In genomic region chr1:177211231-177211630, GRCh38 we compare ENCODE assay signal across 21 cellular contexts. TPM values are rescaled to one million over a fixed set of nuclear protein-coding genes. Genes with fewer than 3 reads are reported as not detected.
DNase-seq lines count a peak whose midpoint lies in the region; ATAC-seq, FAIRE-seq and TF ChIP-seq lines count a peak whose summit lies in the region.
"Had no signal": no experiment of that assay in that cellular context is flagged by ENCODE, and none has a peak within 500 bp of the region (broad histone marks: within the 10 kb centered on the region; RNA-seq: fewer than 3 reads in every experiment).

No MANE protein-coding gene starts in this region.

- H3K79me2 ChIP-seq in HepG2 (ENCODE audit: insufficient read depth, low read length), result no peaks in the 10 kb centered on the region
- no peaks in the 10 kb centered on the region for H3K79me2 ChIP-seq in OCI-LY7 (ENCODE audit: insufficient read depth, low read depth, low read length)

- no peaks in the 10 kb centered on the region for H3K9me2 ChIP-seq in OCI-LY7 (ENCODE audit: insufficient read depth, low read length)

- H3K4me1 Mint-ChIP-seq in MCF 10A (ENCODE audit: insufficient read depth, unreplicated experiment), result peaks cover 20% of the 10 kb centered on the region

- in situ Hi-C loops in HepG2 (cut with HindIII; ENCODE audit: extremely low pct_ligation_motif_present, low pct_unique_long_range_greater_than_20kb), result no loop called here
- in situ Hi-C loops in transverse colon (cut with MboI; ENCODE audit: low pct_ligation_motif_present in 1 of 4, low pct_unique_long_range_greater_than_20kb in 1 of 4, low sequenced_read_pairs in 3 of 4), result no loop called here

- 3% methylated on average over 4 of the region's 4 CpGs for WGBS in HepG2 (ENCODE audit: low lambda C conversion rate)
- WGBS in transverse colon (ENCODE audit: low coverage in 1 of 2), 2 donors, result 39 to 44% methylated on average over 3 to 4 of the region's 4 CpGs

- H3K36me3 ChIP-seq in breast epithelium (no peaks in the 10 kb centered on the region), HepG2 (replicated peaks in 1 of 2; ENCODE audit: control insufficient read depth in 1 of 2, insufficient read depth in 2 of 2, low read length in 2 of 2) (no peaks in the 10 kb centered on the region), OCI-LY7 (ENCODE audit: insufficient read depth, low read length) (no peaks in the 10 kb centered on the region), transverse colon (no peaks in the 10 kb centered on the region)
- H3K36me3 ChIP-seq: BLaER1 treated with 17β-estradiol and CSF1 and Interleukin-3, amounts not matched to agents 10 nM and 100 nM; Peyer's patch had no signal

- no peak for TF ChIP-seq EP300 in HepG2 (IDR thresholded peaks at IDR 0.05; ENCODE audit: low read depth in 2 of 2, low read length in 2 of 2)
- no peak for TF ChIP-seq EP300 in HepG2 (CRISPR knock-in tag; IDR thresholded peaks at IDR 0.05; ENCODE audit: borderline replicate concordance)
- no peak for TF ChIP-seq EP300 in transverse colon (IDR thresholded peaks at IDR 0.05; ENCODE audit: low read depth)

- H2AFZ ChIP-seq in HepG2 (ENCODE audit: low read length) (no peak overlapping the region), OCI-LY7 (ENCODE audit: low read length) (no peak overlapping the region)

- H3K4me1 ChIP-seq in breast epithelium, result no peaks in the 10 kb centered on the region
- no peaks in the 10 kb centered on the region; the same call in 1 of the 2 replicates for H3K4me1 ChIP-seq in HepG2 (ENCODE audit: insufficient read depth, low read length)
- no peaks in the 10 kb centered on the region for H3K4me1 ChIP-seq in OCI-LY7 (ENCODE audit: insufficient read depth, low read length, poor library complexity, severe bottlenecking)
- peaks cover 0 to 16% (median 0%) of the 10 kb centered on the region in 4 donors for H3K4me1 ChIP-seq in transverse colon
- H3K4me1 ChIP-seq: BLaER1 treated with 17β-estradiol and CSF1 and Interleukin-3, amounts not matched to agents 10 nM and 100 nM had no signal

- no peaks in the 10 kb centered on the region for H3K27me3 Mint-ChIP-seq in MCF 10A (ENCODE audit: insufficient read depth, unreplicated experiment)

- H3K9me3 Mint-ChIP-seq in MCF 10A (ENCODE audit: unreplicated experiment), result peaks cover 5% of the 10 kb centered on the region

- no peak for FAIRE-seq in HepG2 (lab: Jason Lieb, UNC)
- FAIRE-seq: GM12878, GM18507, H54 had no signal

- H3K4me3 ChIP-seq in breast epithelium, result no peak overlapping the region
- no peak overlapping the region for H3K4me3 ChIP-seq in fibroblast of villous mesenchyme (ENCODE audit: low read depth, low read length)
- no peak overlapping the region for H3K4me3 ChIP-seq in HepG2 (replicated peaks in 1 of 3; ENCODE audit: insufficient read depth in 1 of 3, low read depth in 2 of 3, low read length in 3 of 3)
- no peak overlapping the region for H3K4me3 ChIP-seq in OCI-LY7 (ENCODE audit: low read depth, low read length, poor library complexity, severe bottlenecking)
- H3K4me3 ChIP-seq in transverse colon, result no peak overlapping the region
- H3K4me3 ChIP-seq: BLaER1 treated with 17β-estradiol and CSF1 and Interleukin-3, amounts not matched to agents 10 nM and 100 nM; GM12878; Peyer's patch had no signal

- BruUV-seq in MCF 10A (replicated peaks; lab: Mats Ljungman, UMichigan), result no TSS peak
- no TSS peak for BruUV-seq in HepG2 (replicated peaks; lab: Mats Ljungman, UMichigan)
- BruUV-seq in OCI-LY7 (replicated peaks; lab: Mats Ljungman, UMichigan), result no TSS peak

- H4K20me1 ChIP-seq in HepG2 (ENCODE audit: insufficient read depth, low read length) (no peaks in the 10 kb centered on the region), OCI-LY7 (ENCODE audit: insufficient read depth, low read length) (no peaks in the 10 kb centered on the region)
- H4K20me1 ChIP-seq: BLaER1 treated with 17β-estradiol and CSF1 and Interleukin-3, amounts not matched to agents 10 nM and 100 nM had no signal

- H3K27ac ChIP-seq in breast epithelium (no peak overlapping the region), HepG2 (ENCODE audit: extremely low read length, insufficient read depth, low read length) (no peak overlapping the region), OCI-LY7 (ENCODE audit: low read depth, low read length, poor library complexity, severe bottlenecking) (no peak overlapping the region), transverse colon (no peak overlapping the region)
- H3K27ac ChIP-seq: BLaER1 treated with 17β-estradiol and CSF1 and Interleukin-3, amounts not matched to agents 10 nM and 100 nM; Peyer's patch had no signal

- ATAC-seq in HepG2, result no peak
- ATAC-seq in HG03342 (IDR thresholded peaks at IDR 0.05; ENCODE audit: unreplicated experiment), result no peak
- ATAC-seq: GM12878 had no signal

- no peak overlapping the region for H3K9ac ChIP-seq in HepG2 (ENCODE audit: insufficient read depth, low read depth, low read length)
- H3K9ac ChIP-seq: BLaER1 treated with 17β-estradiol and CSF1 and Interleukin-3, amounts not matched to agents 10 nM and 100 nM had no signal

- DNase-seq in MCF 10A (ENCODE audit: unreplicated experiment), result peak; percentile 34
- DNase-seq in breast epithelium (ENCODE audit: low spot score in 2 of 2), result no peak
- DNase-seq in fibroblast of villous mesenchyme (ENCODE audit: low read depth), result peak; percentile 48
- no peak for DNase-seq in HepG2 (ENCODE audit: low spot score)
- DNase-seq in OCI-LY7 (ENCODE audit: low spot score), result no peak
- DNase-seq in HEK293T (ENCODE audit: extremely low spot score), result no peak
- DNase-seq in transverse colon, result no peak
- DNase-seq: 8988T, DMS153, NCI-H1092 treated with DMSO at 0.1 percent for 48 hours, NCI-H1694, NCI-H2107, NCI-H446, NCI-H774, Peyer's patch, SHP77 treated with DMSO at 0.1 percent for 48 hours had no signal

- TF ChIP-seq CTCF in MCF 10A (IDR thresholded peaks at IDR 0.05; ENCODE audit: unreplicated experiment) (no peak), breast epithelium (IDR thresholded peaks at IDR 0.05) (no peak), fibroblast of villous mesenchyme (IDR thresholded peaks at IDR 0.05; ENCODE audit: insufficient read depth, low read depth, low read length) (no peak), HepG2 (CRISPR knock-in tag; IDR thresholded peaks at IDR 0.05) (no peak), OCI-LY7 (conservative IDR thresholded peaks at IDR 0.05; ENCODE audit: low read length) (no peak), transverse colon (IDR thresholded peaks at IDR 0.05) (no peak)

- POLR2A ChIA-PET in MCF 10A (lab: Yijun Ruan, JAX) (interaction anchor here (0.7 to 1.5 kb wide), 2 partner anchors 9 to 47 kb away, joined by 3 to 4 read pairs; no protein-coding TSS in a partner anchor), HepG2 (lab: Yijun Ruan, JAX) (no interaction called here), OCI-LY7 (lab: Charles Lee) (no interaction called here), HEK293T (lab: Yijun Ruan, JAX) (no interaction called here)

- no peak overlapping the region for H3K27ac Mint-ChIP-seq in MCF 10A (ENCODE audit: low read depth, unreplicated experiment)

- intact Hi-C loops in MCF 10A (cut with micrococcal nuclease), result no loop called here
- intact Hi-C loops in breast epithelium (cut with DNase I; ENCODE audit: low total_unique reads), result no loop called here
- intact Hi-C loops in HepG2 (cut with micrococcal nuclease; ENCODE audit: unreplicated experiment), result no loop called here
- intact Hi-C loops in OCI-LY7 (cut with micrococcal nuclease; ENCODE audit: unreplicated experiment), result no loop called here
- intact Hi-C loops in transverse colon (cut with DNase I; ENCODE audit: low total_unique reads), result loop anchor here (1.0 kb wide), 1 partner anchor 29 kb away; no protein-coding TSS in a partner anchor

- no peak overlapping the region for H3K4me3 Mint-ChIP-seq in MCF 10A (ENCODE audit: unreplicated experiment)

- H3K9me3 ChIP-seq in breast epithelium, result no peaks in the 10 kb centered on the region
- H3K9me3 ChIP-seq in HepG2 (ENCODE audit: low read length), result no peaks in the 10 kb centered on the region
- H3K9me3 ChIP-seq in OCI-LY7 (ENCODE audit: low read length), result no peaks in the 10 kb centered on the region
- peaks cover 0 to 1% of the 10 kb centered on the region in 2 donors for H3K9me3 ChIP-seq in transverse colon
- H3K9me3 ChIP-seq: Peyer's patch had no signal

- H3K4me2 ChIP-seq in HepG2 (ENCODE audit: low read depth, low read length) (no peak overlapping the region), OCI-LY7 (ENCODE audit: low read length) (no peak overlapping the region)
- H3K4me2 ChIP-seq: BLaER1 treated with 17β-estradiol and CSF1 and Interleukin-3, amounts not matched to agents 10 nM and 100 nM had no signal

- no peaks in the 10 kb centered on the region for H3K36me3 Mint-ChIP-seq in MCF 10A (ENCODE audit: insufficient read depth, unreplicated experiment)

- no peak for TF ChIP-seq RAD21 in HepG2 (CRISPR knock-in tag; IDR thresholded peaks at IDR 0.05)

- TF ChIP-seq POLR2A in breast epithelium (IDR thresholded peaks at IDR 0.05), result no peak
- TF ChIP-seq POLR2A in HepG2 (IDR thresholded peaks at IDR 0.05; ENCODE audit: insufficient read depth in 1 of 2, low read depth in 2 of 2, low read length in 2 of 2), result no peak
- TF ChIP-seq POLR2A in transverse colon (IDR thresholded peaks at IDR 0.05), result no peak

- CTCF ChIA-PET in MCF 10A (lab: Yijun Ruan, JAX) (interaction anchor here (0.8 to 1.5 kb wide), 5 partner anchors 29 to 735 kb away, joined by 3 to 5 read pairs (median 4); no protein-coding TSS in a partner anchor), HepG2 (lab: Yijun Ruan, JAX; ENCODE audit: low intra/inter-chr PET ratio, low total read pairs) (no interaction called here), OCI-LY7 (lab: Charles Lee; ENCODE audit: unreplicated experiment) (no interaction called here), HEK293T (lab: Yijun Ruan, JAX) (no interaction called here)

- no peaks in the 10 kb centered on the region for H3K27me3 ChIP-seq in breast epithelium
- no peaks in the 10 kb centered on the region for H3K27me3 ChIP-seq in HepG2 (ENCODE audit: control insufficient read depth in 1 of 2, insufficient read depth in 2 of 2, low read length in 2 of 2)
- no peaks in the 10 kb centered on the region for H3K27me3 ChIP-seq in transverse colon
- H3K27me3 ChIP-seq: BLaER1 treated with 17β-estradiol and CSF1 and Interleukin-3, amounts not matched to agents 10 nM and 100 nM; Peyer's patch had no signal

RNA-seq across cellular contexts. Expression of gene BRINP2, which starts 40.5 kb away (rescaled TPM):
- total RNA-seq in MCF 10A (2022), result not detected in 2 replicates
- 1 to 10 TPM in 2 of 3 donors, under 1 TPM in 1; 0.48 to 2.9 (median 1.5) TPM for total RNA-seq in breast epithelium
- not detected in 2 replicates for total RNA-seq in fibroblast of villous mesenchyme
- total RNA-seq in HepG2 (2016; rRNA removed; fragmentation: Illumina TruSeq; extraction: Trizol), result 0.07 and 0.20 TPM in 2 replicates
- not detected in 2 replicates for total RNA-seq in HepG2 (2016; cell fraction: cytosol; rRNA removed; fragmentation: Illumina TruSeq; extraction: Trizol; ENCODE audit: low read depth)
- total RNA-seq in HepG2 (2016; cell fraction: insoluble cytoplasmic fraction; rRNA removed; fragmentation: Illumina TruSeq; extraction: Trizol), result 0.13 and 0.62 TPM in 2 replicates
- total RNA-seq in HepG2 (2016; cell fraction: membrane; rRNA removed; fragmentation: Illumina TruSeq; extraction: Trizol), result 0.28 TPM in 1 of 2 replicates, not detected in the other
- 0.62 and 1.7 TPM in 2 replicates for total RNA-seq in HepG2 (2016; cell fraction: nucleus; rRNA removed; fragmentation: Illumina TruSeq; extraction: Trizol)
- polyA plus RNA-seq in HepG2 (2011; rRNA removed), result 0.08 and 0.17 TPM in 2 replicates
- 0.04 and 0.10 TPM in 2 replicates for polyA plus RNA-seq in HepG2 (2011; cell fraction: cytosol; rRNA removed)
- polyA plus RNA-seq in HepG2 (2011; cell fraction: nucleus; rRNA removed), result 0.06 and 0.52 TPM in 2 replicates
- not detected in 2 replicates for polyA plus RNA-seq in HepG2 (2012)
- not detected in 2 replicates for polyA plus RNA-seq in HepG2 (2016; cell fraction: cytosol; fragmentation: Illumina TruSeq; extraction: Trizol; ENCODE audit: low read depth)
- 0.12 TPM in 1 of 2 replicates, not detected in the other for polyA plus RNA-seq in HepG2 (2016; cell fraction: insoluble cytoplasmic fraction; fragmentation: Illumina TruSeq; extraction: Trizol; ENCODE audit: low read depth)
- 0.05 TPM in 1 of 2 replicates, not detected in the other for polyA plus RNA-seq in HepG2 (2016; cell fraction: membrane; fragmentation: Illumina TruSeq; extraction: Trizol; ENCODE audit: low read depth)
- 0.24 TPM in 1 of 2 replicates, not detected in the other for polyA plus RNA-seq in HepG2 (2016; cell fraction: nucleus; fragmentation: Illumina TruSeq; extraction: Trizol; ENCODE audit: insufficient read depth, low read depth)
- polyA minus RNA-seq in HepG2 (2011; rRNA and poly(A)+ RNA removed; ENCODE audit: low replicate concordance), result 0.30 TPM in 1 of 2 replicates, not detected in the other
- not detected in 2 replicates for polyA minus RNA-seq in HepG2 (2011; cell fraction: cytosol; rRNA and poly(A)+ RNA removed)
- polyA minus RNA-seq in HepG2 (2011; cell fraction: nucleus; rRNA and poly(A)+ RNA removed), result not detected in 2 replicates
- total RNA-seq in OCI-LY7 (2014; rRNA removed; shearing (Covaris generic)), result not detected in 2 replicates
- not detected in 2 replicates for total RNA-seq in OCI-LY7 (2022)
- total RNA-seq in transverse colon, result not detected
- total RNA-seq: GM12878, Peyer's patch had no signal

RNA-seq across cellular contexts. Expression of gene ASTN1, which starts 46.7 kb away (rescaled TPM):
- total RNA-seq in MCF 10A (2022), result not detected in 2 replicates
- 1 to 10 TPM in 1 of 3 donors, under 1 TPM in 2; 0.16 to 1.5 (median 0.33) TPM for total RNA-seq in breast epithelium
- not detected in 2 replicates for total RNA-seq in fibroblast of villous mesenchyme
- not detected in 2 replicates for total RNA-seq in HepG2 (2016; rRNA removed; fragmentation: Illumina TruSeq; extraction: Trizol)
- total RNA-seq in HepG2 (2016; cell fraction: cytosol; rRNA removed; fragmentation: Illumina TruSeq; extraction: Trizol; ENCODE audit: low read depth), result not detected in 2 replicates
- total RNA-seq in HepG2 (2016; cell fraction: insoluble cytoplasmic fraction; rRNA removed; fragmentation: Illumina TruSeq; extraction: Trizol), result not detected in 2 replicates
- not detected in 2 replicates for total RNA-seq in HepG2 (2016; cell fraction: membrane; rRNA removed; fragmentation: Illumina TruSeq; extraction: Trizol)
- total RNA-seq in HepG2 (2016; cell fraction: nucleus; rRNA removed; fragmentation: Illumina TruSeq; extraction: Trizol), result not detected in 2 replicates
- polyA plus RNA-seq in HepG2 (2011; rRNA removed), result not detected in 2 replicates
- polyA plus RNA-seq in HepG2 (2011; cell fraction: cytosol; rRNA removed), result not detected in 2 replicates
- not detected in 2 replicates for polyA plus RNA-seq in HepG2 (2011; cell fraction: nucleus; rRNA removed)
- polyA plus RNA-seq in HepG2 (2012), result not detected in 2 replicates
- not detected in 2 replicates for polyA plus RNA-seq in HepG2 (2016; cell fraction: cytosol; fragmentation: Illumina TruSeq; extraction: Trizol; ENCODE audit: low read depth)
- not detected in 2 replicates for polyA plus RNA-seq in HepG2 (2016; cell fraction: insoluble cytoplasmic fraction; fragmentation: Illumina TruSeq; extraction: Trizol; ENCODE audit: low read depth)
- not detected in 2 replicates for polyA plus RNA-seq in HepG2 (2016; cell fraction: membrane; fragmentation: Illumina TruSeq; extraction: Trizol; ENCODE audit: low read depth)
- polyA plus RNA-seq in HepG2 (2016; cell fraction: nucleus; fragmentation: Illumina TruSeq; extraction: Trizol; ENCODE audit: insufficient read depth, low read depth), result not detected in 2 replicates
- not detected in 2 replicates for polyA minus RNA-seq in HepG2 (2011; rRNA and poly(A)+ RNA removed; ENCODE audit: low replicate concordance)
- not detected in 2 replicates for polyA minus RNA-seq in HepG2 (2011; cell fraction: cytosol; rRNA and poly(A)+ RNA removed)
- not detected in 2 replicates for polyA minus RNA-seq in HepG2 (2011; cell fraction: nucleus; rRNA and poly(A)+ RNA removed)
- total RNA-seq in OCI-LY7 (2014; rRNA removed; shearing (Covaris generic)), result not detected in 2 replicates
- total RNA-seq in OCI-LY7 (2022), result not detected in 2 replicates
- 1 to 10 TPM in 1 of 4 donors, under 1 TPM in 3; 0.27 to 3.0 (median 0.74) TPM for total RNA-seq in transverse colon
- total RNA-seq: GM12878 had no signal

Comparison
In these comparisons a context has a peak if more than half of its experiments do, and no peak if none do; other contexts are left out.
1. DNase-seq: peak in MCF 10A (single experiment) and fibroblast of villous mesenchyme (single experiment); none in breast epithelium (0 of 2), HepG2 (single experiment), OCI-LY7 (single experiment), HEK293T (single experiment) and transverse colon (single experiment).